8 cellular contexts compared by ENCODE assay signal in the genomic region with DNA sequence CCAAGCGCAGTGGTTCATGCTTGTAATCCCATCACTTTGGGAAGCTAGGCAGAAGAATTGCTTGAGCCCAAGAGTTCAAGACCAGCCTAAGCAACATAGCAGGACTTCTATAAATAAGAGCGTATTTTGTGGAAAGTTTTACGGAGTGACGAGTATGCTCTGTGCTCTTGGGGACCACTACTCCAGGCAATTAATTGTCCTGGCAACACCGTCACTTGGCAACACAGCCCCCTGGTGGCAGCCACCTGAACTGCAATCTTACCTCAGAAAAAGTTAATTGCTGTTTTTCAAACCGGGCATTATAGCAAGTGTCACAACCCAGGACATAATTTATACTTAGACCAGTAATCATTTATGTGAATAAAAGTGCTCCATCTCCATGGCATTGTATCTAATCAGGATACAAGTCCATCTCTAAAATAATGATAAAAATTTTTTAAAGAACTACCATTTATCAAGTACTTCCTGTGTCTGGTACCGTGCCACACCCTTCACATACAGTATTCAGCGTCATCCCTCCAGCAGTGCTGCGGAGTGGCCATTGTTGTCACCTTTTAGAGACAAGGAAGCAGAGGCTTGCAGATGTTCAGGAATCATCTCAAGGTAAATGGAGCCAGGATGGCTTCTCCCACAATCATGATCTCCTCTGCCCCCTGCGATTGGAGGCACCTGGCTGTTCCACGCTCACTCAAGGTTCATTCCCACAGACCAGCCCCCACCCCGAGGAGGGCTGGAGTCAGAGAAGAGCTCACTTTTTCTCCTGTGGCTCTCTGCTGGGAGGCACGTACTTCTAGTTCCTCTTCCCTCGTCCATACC. TPM values are rescaled to one million over a fixed set of nuclear protein-coding genes. Genes with fewer than 3 reads are reported as not detected.
DNase-seq lines count a peak whose midpoint lies in the region; ATAC-seq and TF ChIP-seq lines count a peak whose summit lies in the region.

No MANE protein-coding gene starts in this region.

- no peak overlapping the region for H3K27ac ChIP-seq in Peyer's patch

- peak; percentile 64 to 90 (median 84) for TF ChIP-seq CTCF in Peyer's patch (IDR thresholded peaks at IDR 0.05)

- H3K27me3 ChIP-seq in Peyer's patch: no peaks in the 10 kb centered on the region

- peaks cover 0 to 6% (median 2%) of the 10 kb centered on the region in 4 donors for H3K4me1 ChIP-seq in Peyer's patch

- H3K36me3 ChIP-seq in Peyer's patch: no peaks in the 10 kb centered on the region

- intact Hi-C loops in head of caudate nucleus (cut with DNase I): loop anchor here (5.0 kb wide), 1 partner anchor 73 kb away; no protein-coding TSS in a partner anchor

- no peak overlapping the region for H3K4me3 ChIP-seq in Peyer's patch

- ATAC-seq in GM19452 (IDR thresholded peaks at IDR 0.05; ENCODE audit: unreplicated experiment) (no peak), GM18870 (IDR thresholded peaks at IDR 0.05; ENCODE audit: unreplicated experiment) (no peak)

- DNase-seq in CD1c-positive myeloid dendritic cell (ENCODE audit: extremely low spot score) (peak; percentile 75), HK-2 (ENCODE audit: unreplicated experiment) (peak; percentile 43), Peyer's patch (peak in 2 of 3 donors; percentile 61 to 87), head of caudate nucleus (peak in 37 of 42 donors; percentile 21 to 86 (median 65)), renal cortical epithelial cell (ENCODE audit: low read depth) (peak; percentile 19)
- DNase-seq in activated effector memory CD4-positive, alpha-beta T cell treated with Interleukin-2 at 50 U/mL for 16 hours: peak; percentile 54

- no peaks in the 10 kb centered on the region for H3K9me3 ChIP-seq in Peyer's patch

- TF ChIP-seq POLR2A in Peyer's patch (IDR thresholded peaks at IDR 0.05): no peak

RNA-seq across cellular contexts. Expression of a gene that starts 34.5 kb away (rescaled TPM):
- total RNA-seq in Peyer's patch (not detected), renal cortical epithelial cell (not detected in 2 replicates)

RNA-seq across cellular contexts. Expression of a gene that starts 39.0 kb away (rescaled TPM):
- 1 to 10 TPM in 1 of 4 donors, not detected in 3; 1.5 TPM for total RNA-seq in Peyer's patch
- total RNA-seq in renal cortical epithelial cell: not detected in 2 replicates

Comparison
In these comparisons a context has a peak if more than half of its experiments do, and no peak if none do; other contexts are left out.
1. DNase-seq: peak in every context shown above with its lines; median percentile 75 in CD1c-positive myeloid dendritic cell; 74 in Peyer's patch; 65 in head of caudate nucleus; 54 in activated effector memory CD4-positive, alpha-beta T cell treated with Interleukin-2 at 50 U/mL for 16 hours; 43 in HK-2; 19 in renal cortical epithelial cell.